In the genomic region with DNA sequence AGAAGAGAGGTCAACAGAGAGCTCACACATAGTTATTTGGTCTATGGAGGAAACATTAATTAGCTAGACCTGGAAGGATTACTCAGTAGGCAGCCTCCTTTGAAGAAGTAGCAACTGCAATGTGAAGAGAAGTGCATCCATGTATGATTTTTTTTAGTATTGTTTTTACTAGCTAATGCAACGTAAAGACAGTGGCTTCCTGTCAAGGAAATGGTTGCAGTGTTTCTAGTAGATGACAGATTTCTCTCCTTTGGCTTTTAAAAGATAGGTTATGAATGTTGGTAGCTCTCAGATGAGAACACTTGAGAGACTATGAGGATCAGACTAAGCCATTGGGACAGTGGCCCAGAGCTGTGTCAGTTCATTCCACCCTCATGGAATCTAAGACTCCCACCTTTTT, we compare ENCODE assay signal across 20 cellular contexts.
"Had no signal": no experiment of that assay in that cellular context is flagged by ENCODE, and none has a peak within 500 bp of the region (broad histone marks: within the 10 kb centered on the region; RNA-seq: fewer than 3 reads in every experiment).

No MANE protein-coding gene starts in this region.

- H3K27ac Mint-ChIP-seq: activated B cell treated with CpG ODN at 0.5 μM for 24 hours; activated CD4-positive, alpha-beta memory T cell treated with anti-CD3 and anti-CD28 coated beads for 36 hours; activated naive CD4-positive, alpha-beta T cell treated with anti-CD3 and anti-CD28 coated beads, Interleukin-2, amount 50 U/mL, for 24 hours; nephron progenitor cell had no signal

- H3K36me3 Mint-ChIP-seq: activated CD4-positive, alpha-beta memory T cell treated with anti-CD3 and anti-CD28 coated beads for 36 hours; activated naive CD4-positive, alpha-beta T cell treated with anti-CD3 and anti-CD28 coated beads, Interleukin-2, amount 50 U/mL, for 24 hours had no signal

- ATAC-seq: body of pancreas, gastroesophageal sphincter, heart left ventricle, left ventricle myocardium superior, pancreas, psoas muscle had no signal

- H3K4me1 Mint-ChIP-seq: activated B cell treated with CpG ODN at 0.5 μM for 24 hours; activated naive CD4-positive, alpha-beta T cell treated with anti-CD3 and anti-CD28 coated beads, Interleukin-2, amount 50 U/mL, for 24 hours had no signal

- DNase-seq: activated B cell treated with CpG ODN at 0.5 μM for 24 hours; activated CD4-positive, alpha-beta memory T cell treated with anti-CD3 and anti-CD28 coated beads for 36 hours; activated CD4-positive, alpha-beta T cell treated with anti-CD3 and anti-CD28 coated beads for 48 hours; activated gamma-delta T cell; activated T-cell treated with anti-CD3 and anti-CD28 coated beads for 4 hours; anterior cingulate cortex; body of pancreas; cortex of kidney; heart left ventricle; left ventricle myocardium superior; midbrain; nephron progenitor cell; pancreas; psoas muscle; stomach; T-helper 9 cell; transverse colon; uterus had no signal

- H3K4me3 Mint-ChIP-seq: activated B cell treated with CpG ODN at 0.5 μM for 24 hours; activated CD4-positive, alpha-beta memory T cell treated with anti-CD3 and anti-CD28 coated beads for 36 hours; activated naive CD4-positive, alpha-beta T cell treated with anti-CD3 and anti-CD28 coated beads, Interleukin-2, amount 50 U/mL, for 24 hours; nephron progenitor cell had no signal

- H3K9me3 Mint-ChIP-seq: activated B cell treated with CpG ODN at 0.5 μM for 24 hours; activated CD4-positive, alpha-beta memory T cell treated with anti-CD3 and anti-CD28 coated beads for 36 hours; activated naive CD4-positive, alpha-beta T cell treated with anti-CD3 and anti-CD28 coated beads, Interleukin-2, amount 50 U/mL, for 24 hours; nephron progenitor cell had no signal

- H3K27me3 Mint-ChIP-seq: activated B cell treated with CpG ODN at 0.5 μM for 24 hours had no signal
